In the genomic region with DNA sequence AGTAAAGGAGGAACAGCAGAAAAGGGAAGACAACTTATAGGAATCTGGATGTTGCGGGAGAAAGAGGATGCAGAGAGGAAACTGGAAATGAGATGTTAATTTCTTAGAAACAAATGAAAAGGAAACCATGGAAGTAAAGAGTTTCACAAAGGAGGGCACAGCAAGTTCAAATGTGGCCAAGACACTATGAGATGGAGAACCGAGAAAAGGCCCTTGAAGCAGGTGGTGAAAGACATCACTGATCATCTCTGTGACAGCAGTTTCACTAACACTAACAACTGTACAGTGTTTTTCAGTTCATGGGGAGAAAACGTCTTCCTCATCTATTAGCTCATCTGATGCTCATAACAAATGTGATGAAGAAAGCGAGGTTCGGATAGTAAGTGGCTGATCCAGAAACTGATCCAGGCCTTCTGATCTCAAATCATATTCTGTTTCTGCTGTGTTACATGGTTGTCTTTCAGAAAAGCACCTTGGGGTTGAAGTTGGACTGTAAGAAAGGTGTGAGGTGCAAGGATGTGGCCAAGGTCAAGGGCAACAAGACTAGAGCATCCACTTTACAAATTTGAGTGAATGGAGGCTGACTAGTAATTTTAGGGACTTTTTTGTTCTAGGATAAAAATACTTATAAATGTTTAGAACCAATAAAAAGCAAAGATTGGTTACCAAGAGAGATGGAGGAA, we compare ENCODE assay signal across 1 cellular context.
TF ChIP-seq lines count a peak whose summit lies in the region.

No MANE protein-coding gene starts in this region.

TF ChIP-seq in GM12878, 131 proteins besides CTCF, POLR2A, EP300 and RAD21 (continued from another document):
- TF ChIP-seq, protein P1, sequence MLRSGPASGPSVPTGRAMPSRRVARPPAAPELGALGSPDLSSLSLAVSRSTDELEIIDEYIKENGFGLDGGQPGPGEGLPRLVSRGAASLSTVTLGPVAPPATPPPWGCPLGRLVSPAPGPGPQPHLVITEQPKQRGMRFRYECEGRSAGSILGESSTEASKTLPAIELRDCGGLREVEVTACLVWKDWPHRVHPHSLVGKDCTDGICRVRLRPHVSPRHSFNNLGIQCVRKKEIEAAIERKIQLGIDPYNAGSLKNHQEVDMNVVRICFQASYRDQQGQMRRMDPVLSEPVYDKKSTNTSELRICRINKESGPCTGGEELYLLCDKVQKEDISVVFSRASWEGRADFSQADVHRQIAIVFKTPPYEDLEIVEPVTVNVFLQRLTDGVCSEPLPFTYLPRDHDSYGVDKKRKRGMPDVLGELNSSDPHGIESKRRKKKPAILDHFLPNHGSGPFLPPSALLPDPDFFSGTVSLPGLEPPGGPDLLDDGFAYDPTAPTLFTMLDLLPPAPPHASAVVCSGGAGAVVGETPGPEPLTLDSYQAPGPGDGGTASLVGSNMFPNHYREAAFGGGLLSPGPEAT (IDR thresholded peaks at IDR 0.05; ENCODE audit: low read depth), result peak; percentile 94
- TF ChIP-seq, protein P2, sequence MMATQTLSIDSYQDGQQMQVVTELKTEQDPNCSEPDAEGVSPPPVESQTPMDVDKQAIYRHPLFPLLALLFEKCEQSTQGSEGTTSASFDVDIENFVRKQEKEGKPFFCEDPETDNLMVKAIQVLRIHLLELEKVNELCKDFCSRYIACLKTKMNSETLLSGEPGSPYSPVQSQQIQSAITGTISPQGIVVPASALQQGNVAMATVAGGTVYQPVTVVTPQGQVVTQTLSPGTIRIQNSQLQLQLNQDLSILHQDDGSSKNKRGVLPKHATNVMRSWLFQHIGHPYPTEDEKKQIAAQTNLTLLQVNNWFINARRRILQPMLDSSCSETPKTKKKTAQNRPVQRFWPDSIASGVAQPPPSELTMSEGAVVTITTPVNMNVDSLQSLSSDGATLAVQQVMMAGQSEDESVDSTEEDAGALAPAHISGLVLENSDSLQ (IDR thresholded peaks at IDR 0.05), result peak; percentile 81
- TF ChIP-seq SIN3A (IDR thresholded peaks at IDR 0.05; ENCODE audit: low read depth, low read length) (no peak), POLR2AphosphoS2 (IDR thresholded peaks at IDR 0.05; ENCODE audit: low read depth, low read length) (no peak), NFIC (IDR thresholded peaks at IDR 0.05; ENCODE audit: low read depth, low read length) (peak; percentile 90), CHD2 (IDR thresholded peaks at IDR 0.05; ENCODE audit: borderline replicate concordance, low read depth, low read length) (0 out of 2 replicates have a peak, but pooled peaks have one; percentile 22), KLF5 (IDR thresholded peaks at IDR 0.05; ENCODE audit: partially characterized antibody) (peak; percentile 52), ESRRA (IDR thresholded peaks at IDR 0.05; ENCODE audit: low read length) (peak; percentile 95), RELA (IDR thresholded peaks at IDR 0.05; ENCODE audit: borderline replicate concordance, partially characterized antibody) (peak; percentile 63), POU2F2 (IDR thresholded peaks at IDR 0.05; ENCODE audit: borderline replicate concordance, low read depth, low read length) (no peak), BHLHE40 (IDR thresholded peaks at IDR 0.05; ENCODE audit: borderline replicate concordance in 1 of 2, low read depth in 2 of 2, low read length in 1 of 2) (peak in 1 of 2 experiments; percentile 51; a peak in 1 of 4 replicates), EGR1 (IDR thresholded peaks at IDR 0.05; ENCODE audit: borderline replicate concordance in 1 of 2, low read depth in 2 of 2, low read length in 2 of 2) (no peak), MTA2 (IDR thresholded peaks at IDR 0.05; ENCODE audit: low read depth) (peak; percentile 88), CREM (IDR thresholded peaks at IDR 0.05; ENCODE audit: low read depth) (peak; percentile 88), PAX8 (IDR thresholded peaks at IDR 0.05) (no peak), MEF2A (IDR thresholded peaks at IDR 0.05; ENCODE audit: insufficient read depth, low read depth, low read length) (peak; percentile 40; the same call in 1 of the 2 replicates), BMI1 (IDR thresholded peaks at IDR 0.05; ENCODE audit: borderline replicate concordance) (peak; percentile 33; the same call in 1 of the 2 replicates), JUNB (IDR thresholded peaks at IDR 0.05) (peak; percentile 47; the same call in 1 of the 2 replicates), RB1 (IDR thresholded peaks at IDR 0.05; ENCODE audit: borderline replicate concordance) (no peak), DPF2 (IDR thresholded peaks at IDR 0.05) (peak; percentile 77), CBX5 (IDR thresholded peaks at IDR 0.05; ENCODE audit: low read depth) (0 out of 2 replicates have a peak, but pooled peaks have one; percentile 40), SP1 (IDR thresholded peaks at IDR 0.05; ENCODE audit: low read depth, low read length) (peak; percentile 44), CEBPB (IDR thresholded peaks at IDR 0.05; ENCODE audit: borderline replicate concordance in 1 of 2, low read depth in 2 of 2, low read length in 2 of 2) (peak in 1 of 2 experiments; percentile 66; a peak in 1 of 4 replicates), RCOR1 (conservative IDR thresholded peaks at IDR 0.05; ENCODE audit: low read depth, low read length) (no peak; the same call in 1 of the 2 replicates), ATF7 (IDR thresholded peaks at IDR 0.05; ENCODE audit: low read depth) (peak; percentile 91), TCF3 (IDR thresholded peaks at IDR 0.05; ENCODE audit: borderline replicate concordance, insufficient read depth, low read depth, low read length) (peak; percentile 88), MTA3 (IDR thresholded peaks at IDR 0.05; ENCODE audit: borderline replicate concordance, low read length) (peak; percentile 76), KAT2A (conservative IDR thresholded peaks at IDR 0.05; ENCODE audit: control insufficient read depth, low read depth, low read length) (no peak), BACH1 (IDR thresholded peaks at IDR 0.05; ENCODE audit: borderline replicate concordance) (peak; percentile 31; the same call in 1 of the 2 replicates), BCL11A (IDR thresholded peaks at IDR 0.05; ENCODE audit: low read depth, low read length) (peak; percentile 81), ZNF622 (IDR thresholded peaks at IDR 0.05) (no peak), IKZF1 (conservative IDR thresholded peaks at IDR 0.05) (peak; percentile 97), EED (IDR thresholded peaks at IDR 0.05; ENCODE audit: low read depth) (peak; percentile 96), GATAD2B (conservative IDR thresholded peaks at IDR 0.05; ENCODE audit: low read depth) (peak; percentile 46; the same call in 1 of the 2 replicates), CREB1 (IDR thresholded peaks at IDR 0.05; ENCODE audit: low read depth) (peak; percentile 91), FOXM1 (IDR thresholded peaks at IDR 0.05; ENCODE audit: low read depth, low read length) (peak; percentile 76; the same call in 1 of the 2 replicates), FOS (IDR thresholded peaks at IDR 0.05; ENCODE audit: borderline replicate concordance, extremely low read depth, insufficient read length) (no peak), NFYA (IDR thresholded peaks at IDR 0.05; ENCODE audit: borderline replicate concordance, low read depth, low read length) (no peak), IKZF2 (IDR thresholded peaks at IDR 0.05) (peak; percentile 99), SPI1 (IDR thresholded peaks at IDR 0.05; ENCODE audit: borderline replicate concordance, insufficient read depth, low read depth, low read length) (peak; percentile 81), STAT1 (conservative IDR thresholded peaks at IDR 0.05) (0 out of 2 replicates have a peak, but pooled peaks have one; percentile 39), ZNF24 (IDR thresholded peaks at IDR 0.05) (0 out of 2 replicates have a peak, but pooled peaks have one; percentile 30), ZBED1 (IDR thresholded peaks at IDR 0.05; ENCODE audit: borderline replicate concordance) (peak; percentile 74; the same call in 1 of the 2 replicates), NBN (IDR thresholded peaks at IDR 0.05) (peak; percentile 68; the same call in 1 of the 2 replicates), RUNX3 (IDR thresholded peaks at IDR 0.05; ENCODE audit: low read length) (peak; percentile 81), TCF12 (IDR thresholded peaks at IDR 0.05; ENCODE audit: low read depth, low read length) (peak; percentile 95), CHD1 (IDR thresholded peaks at IDR 0.05; ENCODE audit: low read depth, low read length) (no peak), NR2F1 (conservative IDR thresholded peaks at IDR 0.05) (peak; percentile 80)
- TF ChIP-seq, protein P3, sequence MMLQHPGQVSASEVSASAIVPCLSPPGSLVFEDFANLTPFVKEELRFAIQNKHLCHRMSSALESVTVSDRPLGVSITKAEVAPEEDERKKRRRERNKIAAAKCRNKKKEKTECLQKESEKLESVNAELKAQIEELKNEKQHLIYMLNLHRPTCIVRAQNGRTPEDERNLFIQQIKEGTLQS (IDR thresholded peaks at IDR 0.05; ENCODE audit: borderline replicate concordance, extremely low read depth, low read depth, low read length), result no peak
- TF ChIP-seq, protein P4, sequence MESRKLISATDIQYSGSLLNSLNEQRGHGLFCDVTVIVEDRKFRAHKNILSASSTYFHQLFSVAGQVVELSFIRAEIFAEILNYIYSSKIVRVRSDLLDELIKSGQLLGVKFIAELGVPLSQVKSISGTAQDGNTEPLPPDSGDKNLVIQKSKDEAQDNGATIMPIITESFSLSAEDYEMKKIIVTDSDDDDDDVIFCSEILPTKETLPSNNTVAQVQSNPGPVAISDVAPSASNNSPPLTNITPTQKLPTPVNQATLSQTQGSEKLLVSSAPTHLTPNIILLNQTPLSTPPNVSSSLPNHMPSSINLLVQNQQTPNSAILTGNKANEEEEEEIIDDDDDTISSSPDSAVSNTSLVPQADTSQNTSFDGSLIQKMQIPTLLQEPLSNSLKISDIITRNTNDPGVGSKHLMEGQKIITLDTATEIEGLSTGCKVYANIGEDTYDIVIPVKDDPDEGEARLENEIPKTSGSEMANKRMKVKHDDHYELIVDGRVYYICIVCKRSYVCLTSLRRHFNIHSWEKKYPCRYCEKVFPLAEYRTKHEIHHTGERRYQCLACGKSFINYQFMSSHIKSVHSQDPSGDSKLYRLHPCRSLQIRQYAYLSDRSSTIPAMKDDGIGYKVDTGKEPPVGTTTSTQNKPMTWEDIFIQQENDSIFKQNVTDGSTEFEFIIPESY (IDR thresholded peaks at IDR 0.05), result no peak
- TF ChIP-seq, protein P5, sequence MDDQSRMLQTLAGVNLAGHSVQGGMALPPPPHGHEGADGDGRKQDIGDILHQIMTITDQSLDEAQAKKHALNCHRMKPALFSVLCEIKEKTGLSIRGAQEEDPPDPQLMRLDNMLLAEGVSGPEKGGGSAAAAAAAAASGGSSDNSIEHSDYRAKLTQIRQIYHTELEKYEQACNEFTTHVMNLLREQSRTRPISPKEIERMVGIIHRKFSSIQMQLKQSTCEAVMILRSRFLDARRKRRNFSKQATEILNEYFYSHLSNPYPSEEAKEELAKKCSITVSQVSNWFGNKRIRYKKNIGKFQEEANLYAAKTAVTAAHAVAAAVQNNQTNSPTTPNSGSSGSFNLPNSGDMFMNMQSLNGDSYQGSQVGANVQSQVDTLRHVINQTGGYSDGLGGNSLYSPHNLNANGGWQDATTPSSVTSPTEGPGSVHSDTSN (IDR thresholded peaks at IDR 0.05; ENCODE audit: insufficient replicate concordance, low read depth, low read length), result peak; percentile 28
- TF ChIP-seq, protein P6, sequence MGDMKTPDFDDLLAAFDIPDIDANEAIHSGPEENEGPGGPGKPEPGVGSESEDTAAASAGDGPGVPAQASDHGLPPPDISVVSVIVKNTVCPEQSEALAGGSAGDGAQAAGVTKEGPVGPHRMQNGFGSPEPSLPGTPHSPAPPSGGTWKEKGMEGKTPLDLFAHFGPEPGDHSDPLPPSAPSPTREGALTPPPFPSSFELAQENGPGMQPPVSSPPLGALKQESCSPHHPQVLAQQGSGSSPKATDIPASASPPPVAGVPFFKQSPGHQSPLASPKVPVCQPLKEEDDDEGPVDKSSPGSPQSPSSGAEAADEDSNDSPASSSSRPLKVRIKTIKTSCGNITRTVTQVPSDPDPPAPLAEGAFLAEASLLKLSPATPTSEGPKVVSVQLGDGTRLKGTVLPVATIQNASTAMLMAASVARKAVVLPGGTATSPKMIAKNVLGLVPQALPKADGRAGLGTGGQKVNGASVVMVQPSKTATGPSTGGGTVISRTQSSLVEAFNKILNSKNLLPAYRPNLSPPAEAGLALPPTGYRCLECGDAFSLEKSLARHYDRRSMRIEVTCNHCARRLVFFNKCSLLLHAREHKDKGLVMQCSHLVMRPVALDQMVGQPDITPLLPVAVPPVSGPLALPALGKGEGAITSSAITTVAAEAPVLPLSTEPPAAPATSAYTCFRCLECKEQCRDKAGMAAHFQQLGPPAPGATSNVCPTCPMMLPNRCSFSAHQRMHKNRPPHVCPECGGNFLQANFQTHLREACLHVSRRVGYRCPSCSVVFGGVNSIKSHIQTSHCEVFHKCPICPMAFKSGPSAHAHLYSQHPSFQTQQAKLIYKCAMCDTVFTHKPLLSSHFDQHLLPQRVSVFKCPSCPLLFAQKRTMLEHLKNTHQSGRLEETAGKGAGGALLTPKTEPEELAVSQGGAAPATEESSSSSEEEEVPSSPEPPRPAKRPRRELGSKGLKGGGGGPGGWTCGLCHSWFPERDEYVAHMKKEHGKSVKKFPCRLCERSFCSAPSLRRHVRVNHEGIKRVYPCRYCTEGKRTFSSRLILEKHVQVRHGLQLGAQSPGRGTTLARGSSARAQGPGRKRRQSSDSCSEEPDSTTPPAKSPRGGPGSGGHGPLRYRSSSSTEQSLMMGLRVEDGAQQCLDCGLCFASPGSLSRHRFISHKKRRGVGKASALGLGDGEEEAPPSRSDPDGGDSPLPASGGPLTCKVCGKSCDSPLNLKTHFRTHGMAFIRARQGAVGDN (IDR thresholded peaks at IDR 0.05), result peak; percentile 78
- TF ChIP-seq, protein P7, sequence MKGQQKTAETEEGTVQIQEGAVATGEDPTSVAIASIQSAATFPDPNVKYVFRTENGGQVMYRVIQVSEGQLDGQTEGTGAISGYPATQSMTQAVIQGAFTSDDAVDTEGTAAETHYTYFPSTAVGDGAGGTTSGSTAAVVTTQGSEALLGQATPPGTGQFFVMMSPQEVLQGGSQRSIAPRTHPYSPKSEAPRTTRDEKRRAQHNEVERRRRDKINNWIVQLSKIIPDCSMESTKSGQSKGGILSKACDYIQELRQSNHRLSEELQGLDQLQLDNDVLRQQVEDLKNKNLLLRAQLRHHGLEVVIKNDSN (IDR thresholded peaks at IDR 0.05; ENCODE audit: borderline replicate concordance, extremely low read length, insufficient read depth, low read depth, low read length), result no peak
- TF ChIP-seq, protein P8, sequence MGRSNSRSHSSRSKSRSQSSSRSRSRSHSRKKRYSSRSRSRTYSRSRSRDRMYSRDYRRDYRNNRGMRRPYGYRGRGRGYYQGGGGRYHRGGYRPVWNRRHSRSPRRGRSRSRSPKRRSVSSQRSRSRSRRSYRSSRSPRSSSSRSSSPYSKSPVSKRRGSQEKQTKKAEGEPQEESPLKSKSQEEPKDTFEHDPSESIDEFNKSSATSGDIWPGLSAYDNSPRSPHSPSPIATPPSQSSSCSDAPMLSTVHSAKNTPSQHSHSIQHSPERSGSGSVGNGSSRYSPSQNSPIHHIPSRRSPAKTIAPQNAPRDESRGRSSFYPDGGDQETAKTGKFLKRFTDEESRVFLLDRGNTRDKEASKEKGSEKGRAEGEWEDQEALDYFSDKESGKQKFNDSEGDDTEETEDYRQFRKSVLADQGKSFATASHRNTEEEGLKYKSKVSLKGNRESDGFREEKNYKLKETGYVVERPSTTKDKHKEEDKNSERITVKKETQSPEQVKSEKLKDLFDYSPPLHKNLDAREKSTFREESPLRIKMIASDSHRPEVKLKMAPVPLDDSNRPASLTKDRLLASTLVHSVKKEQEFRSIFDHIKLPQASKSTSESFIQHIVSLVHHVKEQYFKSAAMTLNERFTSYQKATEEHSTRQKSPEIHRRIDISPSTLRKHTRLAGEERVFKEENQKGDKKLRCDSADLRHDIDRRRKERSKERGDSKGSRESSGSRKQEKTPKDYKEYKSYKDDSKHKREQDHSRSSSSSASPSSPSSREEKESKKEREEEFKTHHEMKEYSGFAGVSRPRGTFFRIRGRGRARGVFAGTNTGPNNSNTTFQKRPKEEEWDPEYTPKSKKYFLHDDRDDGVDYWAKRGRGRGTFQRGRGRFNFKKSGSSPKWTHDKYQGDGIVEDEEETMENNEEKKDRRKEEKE (IDR thresholded peaks at IDR 0.05), result no peak
TF ChIP-seq in GM12878: peak in this region for 43.
